ENCODE assay signal across 8 cellular contexts in genomic region chr16:53952215-53953208, GRCh38.
DNase-seq lines count a peak whose midpoint lies in the region; ATAC-seq, FAIRE-seq and TF ChIP-seq lines count a peak whose summit lies in the region.

No MANE protein-coding gene starts in this region.

- no peaks in the 10 kb centered on the region for H3K36me3 ChIP-seq in mesendoderm (ENCODE audit: control insufficient read depth, insufficient read depth, low read length)

- H2BK15ac ChIP-seq in mesendoderm (replicated peaks; ENCODE audit: low read depth): no peak overlapping the region

- no peak overlapping the region for H2AK5ac ChIP-seq in mesendoderm (ENCODE audit: low read length)

- FAIRE-seq in RCC 7860 (lab: Jason Lieb, UNC) (peak; percentile 22), HTR-8/SVneo (lab: Jason Lieb, UNC) (no peak)

- DNase-seq in GM12865 (ENCODE audit: low read depth): peak; percentile 14
- DNase-seq in H4 (ENCODE audit: low spot score): peak; percentile 16
- peak; percentile 45 for DNase-seq in RCC 7860 (ENCODE audit: low spot score)
- DNase-seq in left lobe of liver (ENCODE audit: low spot score): no peak
- no peak for DNase-seq in HTR-8/SVneo (ENCODE audit: insufficient read length, low spot score)
- DNase-seq in GF-D8 (lab: John Stamatoyannopoulos, UW): no peak
- DNase-seq in mesendoderm: no peak

- no peaks in the 10 kb centered on the region for H3K79me2 ChIP-seq in mesendoderm (ENCODE audit: control insufficient read depth, insufficient read depth, low read length)

- no peak overlapping the region for H4K8ac ChIP-seq in mesendoderm (ENCODE audit: low read depth, low read length)

- no peak overlapping the region for H3K4me3 ChIP-seq in GM12865 (ENCODE audit: low read depth, low read length)
- no peak overlapping the region for H3K4me3 ChIP-seq in mesendoderm (ENCODE audit: low read length)

- H3K18ac ChIP-seq in mesendoderm (ENCODE audit: low read length): no peak overlapping the region

- no CpG with 5 or more reads among the region's 7 CpGs for WGBS in mesendoderm (ENCODE audit: extremely low coverage, insufficient coverage, low lambda C conversion rate)

- H3K27me3 ChIP-seq in mesendoderm (ENCODE audit: insufficient read depth, low read length, poor library complexity): no peaks in the 10 kb centered on the region

- H2BK120ac ChIP-seq in mesendoderm (ENCODE audit: low read depth, low read length): no peak overlapping the region

- no peak overlapping the region for H2BK5ac ChIP-seq in mesendoderm (ENCODE audit: low read length)

- no peak overlapping the region for H3K9ac ChIP-seq in mesendoderm (ENCODE audit: low read length)

- no peak for TF ChIP-seq CTCF in GM12865 (IDR thresholded peaks at IDR 0.05; ENCODE audit: insufficient read depth, low read depth, low read length, missing control alignments)

- H3K4me1 ChIP-seq in mesendoderm (ENCODE audit: control insufficient read depth, low read depth, low read length): no peaks in the 10 kb centered on the region

- H3K23ac ChIP-seq in mesendoderm (ENCODE audit: low read length): no peak overlapping the region

- H3K79me1 ChIP-seq in mesendoderm (ENCODE audit: low read length): no peaks in the 10 kb centered on the region

- H3K4me2 ChIP-seq in mesendoderm (ENCODE audit: low read length): no peak overlapping the region

- no peak overlapping the region for H3K4ac ChIP-seq in mesendoderm (ENCODE audit: low read depth, low read length)

- H4K5ac ChIP-seq in mesendoderm (ENCODE audit: low read length): no peak overlapping the region

- no peak overlapping the region for H3K27ac ChIP-seq in mesendoderm (ENCODE audit: low read depth, low read length)

- no peak overlapping the region for H3K56ac ChIP-seq in mesendoderm (ENCODE audit: low read length)

- ATAC-seq in left lobe of liver (peak; percentile 84), GM19328 (IDR thresholded peaks at IDR 0.05; ENCODE audit: unreplicated experiment) (no peak)

Comparison
In these comparisons a context has a peak if more than half of its experiments do, and no peak if none do; other contexts are left out.
1. DNase-seq: peak in GM12865 (single experiment), H4 (single experiment) and RCC 7860 (single experiment); none in left lobe of liver (single experiment), HTR-8/SVneo (single experiment), GF-D8 (single experiment) and mesendoderm (single experiment).